In genomic region chr3:57689367-57690053, GRCh38 we compare ENCODE assay signal across 17 cellular contexts. TPM values are rescaled to one million over a fixed set of nuclear protein-coding genes. Genes with fewer than 3 reads are reported as not detected.
DNase-seq lines count a peak whose midpoint lies in the region; ATAC-seq, FAIRE-seq and TF ChIP-seq lines count a peak whose summit lies in the region.
"Had no signal": no experiment of that assay in that cellular context is flagged by ENCODE, and none has a peak within 500 bp of the region (broad histone marks: within the 10 kb centered on the region; RNA-seq: fewer than 3 reads in every experiment).

No MANE protein-coding gene starts in this region.

- H4K20me1 ChIP-seq in DND-41 (ENCODE audit: insufficient read depth, low read length) = peaks cover 69% of the 10 kb centered on the region
- no peaks in the 10 kb centered on the region for H4K20me1 ChIP-seq in K562 (replicated peaks; ENCODE audit: control insufficient read depth, insufficient read depth, low read length)

- H3K4me3 Mint-ChIP-seq in naive thymus-derived CD4-positive, alpha-beta T cell = peak overlapping the region; percentile 51 to 95 (median 76)
- H3K4me3 Mint-ChIP-seq in activated CD4-positive, alpha-beta memory T cell treated with anti-CD3 and anti-CD28 coated beads, Interleukin-2, amount 10 ng/mL, durations not matched to agents 7 days and 5 days = no peak overlapping the region

- TF ChIP-seq POLR2A in K562 (conservative IDR thresholded peaks at IDR 0.05) = no peak

- H3K27ac ChIP-seq in DND-41 (ENCODE audit: low read length) = no peak overlapping the region
- H3K27ac ChIP-seq in HEK293 (ENCODE audit: extremely low read depth, low read depth, low read length) = no peak overlapping the region
- H3K27ac ChIP-seq in K562 (ENCODE audit: extremely low read depth, low read depth, low read length) = no peak overlapping the region
- no peak overlapping the region for H3K27ac ChIP-seq in naive thymus-derived CD4-positive, alpha-beta T cell (ENCODE audit: low read depth, low read length)
- H3K27ac ChIP-seq: lower lobe of right lung, pancreas, suprapubic skin had no signal

- peaks cover 53% of the 10 kb centered on the region for H3K4me1 ChIP-seq in DND-41 (ENCODE audit: insufficient read depth, low read length)
- H3K4me1 ChIP-seq in HEK293 (ENCODE audit: control insufficient read depth, insufficient read depth, low read length) = no peaks in the 10 kb centered on the region
- H3K4me1 ChIP-seq in K562 (replicated peaks in 1 of 2; ENCODE audit: control insufficient read depth in 2 of 2, insufficient read depth in 2 of 2, low read length in 2 of 2) = peaks cover 4 to 7% of the 10 kb centered on the region in 2 experiments; a peak in 3 of 5 replicates
- peaks cover 37 to 39% of the 10 kb centered on the region in 2 donors for H3K4me1 ChIP-seq in naive thymus-derived CD4-positive, alpha-beta T cell (ENCODE audit: control insufficient read depth in 2 of 2, insufficient read depth in 2 of 2, low read length in 2 of 2)

- H3K9ac ChIP-seq in DND-41 (ENCODE audit: low read depth, low read length) (no peak overlapping the region), K562 (ENCODE audit: insufficient read depth in 1 of 2, low read depth in 2 of 2, low read length in 2 of 2) (no peak overlapping the region)

- H2AFZ ChIP-seq in DND-41 (ENCODE audit: low read depth, low read length) = no peak overlapping the region
- no peak overlapping the region for H2AFZ ChIP-seq in K562 (ENCODE audit: low read depth, low read length)

- CTCF ChIA-PET in HEK293 (lab: Yijun Ruan, JAX) (interaction anchor here (0.6 kb wide), 1 partner anchor 20 kb away, joined by 3 read pairs; no protein-coding TSS in a partner anchor), K562 (lab: Yijun Ruan, JAX; ENCODE audit: low intra/inter-chr PET ratio) (no interaction called here)
- CTCF ChIA-PET in naive thymus-derived CD4-positive, alpha-beta T cell (lab: Charles Lee) = interaction anchor here (0.6 to 1.0 kb wide), 3 partner anchors 10 to 292 kb away, joined by 3 to 11 read pairs (median 3); no protein-coding TSS in a partner anchor
- CTCF ChIA-PET in activated CD4-positive, alpha-beta memory T cell treated with anti-CD3 and anti-CD28 coated beads, Interleukin-2, amount 10 ng/mL, durations not matched to agents 7 days and 5 days (lab: Charles Lee) = interaction anchor here (0.7 to 1.4 kb wide), 3 partner anchors 10 to 292 kb away, joined by 3 read pairs; no protein-coding TSS in a partner anchor

- 64% methylated on average over 4 of the region's 4 CpGs for WGBS in K562 (ENCODE audit: insufficient coverage, low coverage, missing lambda C conversion rate)

- H3K4me3 ChIP-seq in DND-41 (ENCODE audit: low read depth in 1 of 2, low read length in 2 of 2) (peak overlapping the region in 1 of 2 experiments; percentile 19; a peak in 1 of 4 replicates), HEK293 (ENCODE audit: low read depth, low read length) (no peak overlapping the region), K562 (no peak overlapping the region)
- no peak overlapping the region for H3K4me3 ChIP-seq in naive thymus-derived CD4-positive, alpha-beta T cell (ENCODE audit: low read length)
- H3K4me3 ChIP-seq: pancreas had no signal

- BruUV-seq in K562 (replicated peaks; lab: Mats Ljungman, UMichigan) = no TSS peak

- H3K27me3 ChIP-seq in DND-41 (ENCODE audit: insufficient read depth, low read length, poor library complexity) = no peaks in the 10 kb centered on the region
- H3K27me3 ChIP-seq in K562 (ENCODE audit: control insufficient read depth in 2 of 2, insufficient read depth in 2 of 2, low read length in 2 of 2) = no peaks in the 10 kb centered on the region
- no peaks in the 10 kb centered on the region for H3K27me3 ChIP-seq in naive thymus-derived CD4-positive, alpha-beta T cell (ENCODE audit: control insufficient read depth in 2 of 2, insufficient read depth in 2 of 2, low read length in 2 of 2)
- H3K27me3 ChIP-seq: pancreas, suprapubic skin had no signal

- FAIRE-seq in K562 (lab: Jason Lieb, UNC) = peak; percentile 37
- FAIRE-seq: pancreas had no signal

- H3K9me3 Mint-ChIP-seq in naive thymus-derived CD4-positive, alpha-beta T cell = no peaks in the 10 kb centered on the region
- no peaks in the 10 kb centered on the region for H3K9me3 Mint-ChIP-seq in activated CD4-positive, alpha-beta memory T cell treated with anti-CD3 and anti-CD28 coated beads, Interleukin-2, amount 10 ng/mL, durations not matched to agents 7 days and 5 days
- H3K9me3 Mint-ChIP-seq: HFFc6 had no signal

- intact Hi-C loops in K562 (cut with micrococcal nuclease) = loop anchor here (5.0 kb wide), 2 partner anchors 68 to 92 kb away; partner anchors contain the start of genes ARF4 and SLMAP
- intact Hi-C loops in naive thymus-derived CD4-positive, alpha-beta T cell (cut with micrococcal nuclease) = loop anchor here in 1 of 2 donors (5.0 kb wide), 2 partner anchors 128 to 462 kb away; partner anchors contain the start of gene APPL1

- no peak for TF ChIP-seq RAD21 in K562 (CRISPR knock-in tag; conservative IDR thresholded peaks at IDR 0.05 in 1 of 2, IDR thresholded peaks at IDR 0.05 in 1 of 2)

- TF ChIP-seq CTCF in DND-41 (IDR thresholded peaks at IDR 0.05; ENCODE audit: borderline replicate concordance, extremely low read depth, low read length, poor library complexity, severe bottlenecking) (peak; percentile 25), HEK293 (tag by site-specific recombination; IDR thresholded peaks at IDR 0.05) (no peak), K562 (IDR thresholded peaks at IDR 0.05 in 2 of 3, conservative IDR thresholded peaks at IDR 0.05 in 1 of 3; ENCODE audit: insufficient read depth in 2 of 3, low read depth in 1 of 3, low read length in 3 of 3) (no peak)

- H3K9me3 ChIP-seq in DND-41 (ENCODE audit: insufficient read depth, low read length, severe bottlenecking) (no peaks in the 10 kb centered on the region), HEK293 (ENCODE audit: control insufficient read depth, insufficient read depth, low read depth, low read length) (no peaks in the 10 kb centered on the region), K562 (replicated peaks; ENCODE audit: control insufficient read depth, insufficient read depth, low read depth, low read length) (no peaks in the 10 kb centered on the region)
- no peaks in the 10 kb centered on the region for H3K9me3 ChIP-seq in naive thymus-derived CD4-positive, alpha-beta T cell (ENCODE audit: control insufficient read depth in 2 of 3, low read length in 3 of 3)
- H3K9me3 ChIP-seq: lower lobe of right lung, pancreas, suprapubic skin had no signal

- H3K79me2 ChIP-seq in DND-41 (ENCODE audit: insufficient read depth, low read length) (peaks cover 92% of the 10 kb centered on the region), K562 (ENCODE audit: control insufficient read depth, insufficient read depth, low read length) (peaks cover 66% of the 10 kb centered on the region)

- peak overlapping the region in 4 of 9 donors; percentile 36 to 90 (median 42) for H3K27ac Mint-ChIP-seq in naive thymus-derived CD4-positive, alpha-beta T cell
- no peak overlapping the region for H3K27ac Mint-ChIP-seq in activated CD4-positive, alpha-beta memory T cell treated with anti-CD3 and anti-CD28 coated beads, Interleukin-2, amount 10 ng/mL, durations not matched to agents 7 days and 5 days
- H3K27ac Mint-ChIP-seq: HFFc6 had no signal

- peaks cover 32 to 62% (median 59%) of the 10 kb centered on the region in 7 donors for H3K4me1 Mint-ChIP-seq in naive thymus-derived CD4-positive, alpha-beta T cell
- H3K4me1 Mint-ChIP-seq in activated CD4-positive, alpha-beta memory T cell treated with anti-CD3 and anti-CD28 coated beads, Interleukin-2, amount 10 ng/mL, durations not matched to agents 7 days and 5 days = peaks cover 52% of the 10 kb centered on the region

- H3K36me3 ChIP-seq in DND-41 (ENCODE audit: insufficient read depth, low read length) (peaks cover 24% of the 10 kb centered on the region), HEK293 (ENCODE audit: control insufficient read depth in 2 of 2, insufficient read depth in 1 of 2, low read length in 2 of 2) (no peaks in the 10 kb centered on the region; a peak in 1 of 3 replicates), K562 (ENCODE audit: control insufficient read depth, insufficient read depth, low read length) (no peaks in the 10 kb centered on the region)
- no peaks in the 10 kb centered on the region for H3K36me3 ChIP-seq in naive thymus-derived CD4-positive, alpha-beta T cell (ENCODE audit: control insufficient read depth in 2 of 3, insufficient read depth in 3 of 3, low read length in 3 of 3)
- H3K36me3 ChIP-seq: lower lobe of right lung, pancreas, suprapubic skin had no signal

- H3K4me2 ChIP-seq in DND-41 (ENCODE audit: insufficient read depth, low read length) (peak overlapping the region; percentile 83), K562 (ENCODE audit: insufficient read depth, low read length) (no peak overlapping the region)

- POLR2A ChIA-PET in HEK293 (lab: Yijun Ruan, JAX) (interaction anchor here (1.2 kb wide), 1 partner anchor 92 kb away, joined by 3 read pairs; the partner anchor contains the start of gene ARF4), K562 (lab: Yijun Ruan, JAX) (interaction anchor here (0.7 to 1.4 kb wide), 7 partner anchors 9 to 1009 kb away, joined by 3 to 6 read pairs (median 3); partner anchors contain the start of genes ARF4 and SLMAP)
- POLR2A ChIA-PET in naive thymus-derived CD4-positive, alpha-beta T cell (lab: Charles Lee) = interaction anchor here (0.6 to 1.1 kb wide), 3 partner anchors 11 to 69 kb away, joined by 3 to 7 read pairs (median 3); no protein-coding TSS in a partner anchor
- POLR2A ChIA-PET in activated CD4-positive, alpha-beta memory T cell treated with anti-CD3 and anti-CD28 coated beads, Interleukin-2, amount 10 ng/mL, durations not matched to agents 7 days and 5 days (lab: Charles Lee) = interaction anchor here (0.6 to 2.3 kb wide), 6 partner anchors 8 to 134 kb away, joined by 3 to 8 read pairs (median 6); partner anchors contain the start of genes ARF4 and PDE12

- in situ Hi-C loops in K562 (cut with MboI) = no loop called here

- H3K27me3 Mint-ChIP-seq in naive thymus-derived CD4-positive, alpha-beta T cell = no peaks in the 10 kb centered on the region
- H3K27me3 Mint-ChIP-seq in activated CD4-positive, alpha-beta memory T cell treated with anti-CD3 and anti-CD28 coated beads, Interleukin-2, amount 10 ng/mL, durations not matched to agents 7 days and 5 days = no peaks in the 10 kb centered on the region

- no peaks in the 10 kb centered on the region for H3K9me1 ChIP-seq in K562 (ENCODE audit: control insufficient read depth, insufficient read depth, low read length)

- ATAC-seq in DND-41 (ENCODE audit: insufficient read depth, low read depth) = no peak
- ATAC-seq in K562 = no peak
- ATAC-seq in naive thymus-derived CD4-positive, alpha-beta T cell = no peak
- ATAC-seq: lower lobe of right lung, pancreas had no signal

- no peak for TF ChIP-seq EP300 in K562 (IDR thresholded peaks at IDR 0.05; ENCODE audit: low read length)

- peaks cover 0 to 16% (median 3%) of the 10 kb centered on the region in 5 donors for H3K36me3 Mint-ChIP-seq in naive thymus-derived CD4-positive, alpha-beta T cell
- H3K36me3 Mint-ChIP-seq in activated CD4-positive, alpha-beta memory T cell treated with anti-CD3 and anti-CD28 coated beads, Interleukin-2, amount 10 ng/mL, durations not matched to agents 7 days and 5 days (ENCODE audit: low read depth) = peaks cover 13% of the 10 kb centered on the region

- DNase-seq in DND-41 = no peak
- DNase-seq in K562 (ENCODE audit: extremely low read depth in 1 of 4, low spot score in 3 of 4) = peak in 2 of 4 experiments; percentile 11 to 15
- no peak for DNase-seq in naive thymus-derived CD4-positive, alpha-beta T cell
- no peak for DNase-seq in HT-29 (ENCODE audit: low spot score)
- DNase-seq in NK-92 (lab: John Stamatoyannopoulos, UW; ENCODE audit: unreplicated experiment) = no peak
- DNase-seq in effector CD8-positive, alpha-beta T cell (lab: John Stamatoyannopoulos, UW) = no peak
- no peak for DNase-seq in activated CD4-positive, alpha-beta memory T cell treated with anti-CD3 and anti-CD28 coated beads, Interleukin-2, amount 10 ng/mL, durations not matched to agents 7 days and 5 days
- DNase-seq: activated CD4-positive, alpha-beta T cell treated with anti-CD3 and anti-CD28 coated beads for 4 hours; caudate nucleus; HFFc6; lower lobe of right lung; NCI-H1105; NCI-H510A; pancreas; RPMI8226 had no signal

RNA-seq across cellular contexts. Expression of gene DENND6A, which starts 3.4 kb away (rescaled TPM):
- total RNA-seq in K562 (2011; cell fraction: chromatin; rRNA removed; ENCODE audit: low replicate concordance) = 20.0 and 40.2 TPM in 2 replicates
- 6.7 and 7.8 TPM in 2 replicates for total RNA-seq in K562 (2011; cell fraction: nucleolus; rRNA removed)
- 14.8 and 16.4 TPM in 2 replicates for total RNA-seq in K562 (2011; cell fraction: nucleoplasm; rRNA removed)
- total RNA-seq in K562 (2014; rRNA removed) = 6.0 and 7.3 TPM in 2 replicates
- 10.3 and 12.8 TPM in 2 replicates for total RNA-seq in K562 (2014; rRNA removed; fragmentation: Illumina TruSeq; extraction: Trizol)
- 11.7 and 12.7 TPM in 2 replicates for total RNA-seq in K562 (2015; rRNA removed; fragmentation: Illumina TruSeq; extraction: Trizol)
- 10.0 and 10.9 TPM in 2 replicates for total RNA-seq in K562 (2021)
- 10.0 and 15.5 TPM in 2 replicates for polyA plus RNA-seq in K562 (2011; rRNA removed)
- polyA plus RNA-seq in K562 (2011; cell fraction: cytosol; rRNA removed) = 7.7 and 9.7 TPM in 2 replicates
- polyA plus RNA-seq in K562 (2011; cell fraction: nucleus; rRNA removed) = 6.4 and 10.3 TPM in 2 replicates
- polyA plus RNA-seq in K562 (2012) = 7.0 and 19.0 TPM in 2 replicates
- polyA plus RNA-seq in K562 (2014; fragmentation: Illumina TruSeq; extraction: Trizol) = 7.1 TPM in 2 replicates
- polyA plus RNA-seq in K562 (2014; fragmentation: Nextera tagmentation; extraction: Ambion mirVana) = 1 to 10 TPM; 1.5 to 2.0 TPM
- 4.4 and 5.2 TPM in 2 replicates for polyA plus RNA-seq in K562 (2014; rRNA removed)
- polyA minus RNA-seq in K562 (2011; rRNA and poly(A)+ RNA removed) = 14.8 and 23.4 TPM in 2 replicates
- 6.7 and 10.7 TPM in 2 replicates for polyA minus RNA-seq in K562 (2011; cell fraction: cytosol; rRNA and poly(A)+ RNA removed)
- 4.4 and 6.7 TPM in 2 replicates for polyA minus RNA-seq in K562 (2011; cell fraction: nucleus; rRNA and poly(A)+ RNA removed)
- total RNA-seq in naive thymus-derived CD4-positive, alpha-beta T cell = 10 to 100 TPM; 31.3 to 76.6 (median 40.8) TPM
- polyA plus RNA-seq in naive thymus-derived CD4-positive, alpha-beta T cell = 10 to 100 TPM; 24.8 to 30.3 TPM
- 6.8 and 7.8 TPM in 2 replicates for total RNA-seq in HT-29 (2014; rRNA removed; shearing (Covaris generic))
- total RNA-seq in activated CD4-positive, alpha-beta memory T cell treated with anti-CD3 and anti-CD28 coated beads, Interleukin-2, amount 10 ng/mL, durations not matched to agents 7 days and 5 days = 10 to 100 TPM; 28.5 to 29.6 TPM
